25 cellular contexts compared by ENCODE assay signal in the genomic region with DNA sequence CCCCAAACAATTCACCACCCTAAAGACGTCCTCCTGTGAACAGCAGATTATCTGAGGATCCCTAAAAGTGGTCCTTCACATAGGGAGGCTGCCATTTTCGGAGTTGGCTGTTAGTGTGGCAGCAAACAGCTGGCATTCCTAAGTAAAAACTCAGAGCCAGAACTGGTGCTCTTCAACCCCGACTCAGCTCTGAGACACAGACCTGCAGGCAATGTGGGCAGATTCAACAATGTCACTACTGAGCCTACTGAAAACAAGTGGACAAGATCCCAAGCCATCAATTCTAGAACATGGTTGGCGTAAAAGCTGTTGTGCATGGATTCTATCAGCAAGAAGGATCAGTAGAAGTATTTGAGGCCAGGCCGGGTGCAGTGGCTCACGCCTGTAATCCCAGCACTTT.
"Had no signal": no experiment of that assay in that cellular context is flagged by ENCODE, and none has a peak within 500 bp of the region (broad histone marks: within the 10 kb centered on the region; RNA-seq: fewer than 3 reads in every experiment).

No MANE protein-coding gene starts in this region.

- H3K36me3 Mint-ChIP-seq: stimulated activated effector memory CD8-positive, alpha-beta T cell treated with anti-CD3 and anti-CD28 coated beads, Interleukin-12 subunit alpha, Interleukin-12 subunit beta, amount 100 ng/mL, for 72 hours had no signal

- H3K27ac ChIP-seq: dorsolateral prefrontal cortex, gastrocnemius medialis, right atrium auricular region, sigmoid colon, suprapubic skin, thyroid gland, upper lobe of left lung, uterus had no signal

- H3K27me3 ChIP-seq: dorsolateral prefrontal cortex, gastrocnemius medialis, right atrium auricular region, sigmoid colon, suprapubic skin, thyroid gland, upper lobe of left lung, uterus had no signal

- H3K9me3 ChIP-seq: gastrocnemius medialis, right atrium auricular region, suprapubic skin, thyroid gland, upper lobe of left lung, uterus had no signal

- H3K9me3 Mint-ChIP-seq: stimulated activated effector memory CD8-positive, alpha-beta T cell treated with anti-CD3 and anti-CD28 coated beads, Interleukin-12 subunit alpha, Interleukin-12 subunit beta, amount 100 ng/mL, for 72 hours had no signal

- H3K27ac Mint-ChIP-seq: immature natural killer cell; naive thymus-derived CD8-positive, alpha-beta T cell; stimulated activated effector memory CD8-positive, alpha-beta T cell treated with anti-CD3 and anti-CD28 coated beads, Interleukin-12 subunit alpha, Interleukin-12 subunit beta, amount 100 ng/mL, for 72 hours had no signal

- DNase-seq: cortex of kidney; dorsolateral prefrontal cortex; effector CD8-positive, alpha-beta T cell; gastrocnemius medialis; glutamatergic neuron; immature natural killer cell; kidney; left colon; left ventricle myocardium superior; mesendoderm; naive thymus-derived CD8-positive, alpha-beta T cell; posterior cingulate gyrus; sigmoid colon; small intestine; stimulated activated CD4-positive, alpha-beta T cell treated with anti-CD3 and anti-CD28 coated beads, Interleukin-2, amount 100 ng/mL, for 48 hours; stimulated activated CD8-positive, alpha-beta memory T cell treated with anti-CD3 and anti-CD28 coated beads, Interleukin-4, amount 100 ng/mL, for 48 hours; stimulated activated naive CD8-positive, alpha-beta T cell treated with anti-CD3 and anti-CD28 coated beads, Interleukin-15, Interleukin-2, amounts not matched to agents 100 U/mL and 50 U/mL, for 24 hours; thyroid gland; upper lobe of left lung; uterus had no signal

- H3K4me1 ChIP-seq: suprapubic skin, thyroid gland, upper lobe of left lung, uterus had no signal

- H3K4me3 ChIP-seq: dorsolateral prefrontal cortex, gastrocnemius medialis, lung, right atrium auricular region, sigmoid colon, suprapubic skin, thyroid gland, upper lobe of left lung, uterus had no signal

- H3K36me3 ChIP-seq: gastrocnemius medialis, right atrium auricular region, sigmoid colon, thyroid gland, upper lobe of left lung, uterus had no signal

- H3K27me3 Mint-ChIP-seq: naive thymus-derived CD8-positive, alpha-beta T cell had no signal

- H3K4me3 Mint-ChIP-seq: immature natural killer cell; naive thymus-derived CD8-positive, alpha-beta T cell; neural crest cell; stimulated activated effector memory CD8-positive, alpha-beta T cell treated with anti-CD3 and anti-CD28 coated beads, Interleukin-12 subunit alpha, Interleukin-12 subunit beta, amount 100 ng/mL, for 72 hours had no signal
